6 cellular contexts compared by ENCODE assay signal in genomic region chr4:57726154-57726553, GRCh38.
"Had no signal": no experiment of that assay in that cellular context is flagged by ENCODE, and none has a peak within 500 bp of the region (broad histone marks: within the 10 kb centered on the region; RNA-seq: fewer than 3 reads in every experiment).

No MANE protein-coding gene starts in this region.

- ATAC-seq: HepG2, K562 had no signal

- H3K4me3 ChIP-seq: K562 had no signal

- DNase-seq: IMR-90, KBM-7, KG1 had no signal

- H3K27ac ChIP-seq: HL-60 had no signal
